15 cellular contexts compared by ENCODE assay signal in genomic region chr14:105910426-105910825, GRCh38.
A peak's percentile ranks its signal among the peaks of the same experiment; 100 is the strongest.
DNase-seq lines count a peak whose midpoint lies in the region; ATAC-seq and TF ChIP-seq lines count a peak whose summit lies in the region.
"Had no signal": no experiment of that assay in that cellular context is flagged by ENCODE, and none has a peak within 500 bp of the region (broad histone marks: within the 10 kb centered on the region; RNA-seq: fewer than 3 reads in every experiment).

No MANE protein-coding gene starts in this region.

- 61 to 88% (median 69%) methylated on average over 5 to 6 of the region's 6 CpGs for WGBS in psoas muscle, 3 donors

- no peaks in the 10 kb centered on the region for H3K36me3 ChIP-seq in psoas muscle (ENCODE audit: insufficient read depth in 1 of 2, low read depth in 1 of 2)
- H3K36me3 ChIP-seq: BLaER1 treated with 17β-estradiol and CSF1 and Interleukin-3, amounts not matched to agents 10 nM and 100 nM had no signal

- no peak overlapping the region for H3K4me3 ChIP-seq in psoas muscle
- H3K4me3 ChIP-seq: BLaER1 treated with 17β-estradiol and CSF1 and Interleukin-3, amounts not matched to agents 10 nM and 100 nM had no signal

- H3K27ac Mint-ChIP-seq in IgD-negative memory B cell (no peak overlapping the region), immature natural killer cell (peak overlapping the region in 1 of 6 donors; percentile 9)
- H3K27ac Mint-ChIP-seq: CD4-positive, CD25-positive, alpha-beta regulatory T cell; H9 had no signal

- H3K27ac ChIP-seq in psoas muscle, result no peak overlapping the region
- H3K27ac ChIP-seq: BLaER1 treated with 17β-estradiol and CSF1 and Interleukin-3, amounts not matched to agents 10 nM and 100 nM had no signal

- H3K4me3 Mint-ChIP-seq in IgD-negative memory B cell (peak overlapping the region in 3 of 4 donors; percentile 70 to 92 (median 75)), immature natural killer cell (peak overlapping the region in 3 of 5 donors; percentile 39 to 77 (median 40))
- H3K4me3 Mint-ChIP-seq: CD4-positive, CD25-positive, alpha-beta regulatory T cell had no signal

- no peaks in the 10 kb centered on the region for H3K36me3 Mint-ChIP-seq in IgD-negative memory B cell
- no peaks in the 10 kb centered on the region for H3K36me3 Mint-ChIP-seq in immature natural killer cell
- H3K36me3 Mint-ChIP-seq: CD4-positive, CD25-positive, alpha-beta regulatory T cell had no signal

- ATAC-seq in Right ventricle myocardium superior (ENCODE audit: poor library complexity), result no peak
- ATAC-seq in psoas muscle, result no peak
- no peak for ATAC-seq in HG03196 (IDR thresholded peaks at IDR 0.05; ENCODE audit: unreplicated experiment)
- ATAC-seq in GM21390 (IDR thresholded peaks at IDR 0.05; ENCODE audit: unreplicated experiment), result no peak

- no peaks in the 10 kb centered on the region for H3K27me3 Mint-ChIP-seq in IgD-negative memory B cell
- peaks cover 1 to 7% (median 3%) of the 10 kb centered on the region in 3 donors for H3K27me3 Mint-ChIP-seq in immature natural killer cell (ENCODE audit: low read depth in 3 of 3)
- H3K27me3 Mint-ChIP-seq: CD4-positive, CD25-positive, alpha-beta regulatory T cell had no signal

- DNase-seq in Right ventricle myocardium superior (peak; percentile 19), cardiac septum (ENCODE audit: low spot score) (no peak), immature natural killer cell (no peak), psoas muscle (peak; percentile 5 to 26), SHP77 treated with DMSO at 0.1 percent for 48 hours (lab: John Stamatoyannopoulos, UW) (no peak)
- DNase-seq: 8988T; AML-193; CD4-positive, CD25-positive, alpha-beta regulatory T cell; DMS53; GOT3; H9 had no signal

- no peaks in the 10 kb centered on the region for H3K9me3 Mint-ChIP-seq in IgD-negative memory B cell
- H3K9me3 Mint-ChIP-seq in immature natural killer cell, result peaks cover 0 to 4% (median 0%) of the 10 kb centered on the region in 6 donors

- TF ChIP-seq CTCF in psoas muscle (IDR thresholded peaks at IDR 0.05), result no peak

- peaks cover 0 to 1% (median 0%) of the 10 kb centered on the region in 3 donors for H3K4me1 Mint-ChIP-seq in IgD-negative memory B cell
- H3K4me1 Mint-ChIP-seq in immature natural killer cell, result peaks cover 0 to 2% of the 10 kb centered on the region in 2 donors
- H3K4me1 Mint-ChIP-seq: H9 had no signal

- no peaks in the 10 kb centered on the region for H3K9me3 ChIP-seq in psoas muscle
- H3K9me3 ChIP-seq: BLaER1 treated with 17β-estradiol and CSF1 and Interleukin-3, amounts not matched to agents 10 nM and 100 nM had no signal

- intact Hi-C loops in Right ventricle myocardium superior (cut with DNase I) (no loop called here), cardiac septum (cut with DNase I) (no loop called here), psoas muscle (cut with DNase I) (no loop called here)

- H3K27me3 ChIP-seq in psoas muscle (ENCODE audit: insufficient read depth in 3 of 3, low read length in 2 of 3), result peaks cover 0 to 1% (median 0%) of the 10 kb centered on the region in 3 donors
- H3K27me3 ChIP-seq: BLaER1 treated with 17β-estradiol and CSF1 and Interleukin-3, amounts not matched to agents 10 nM and 100 nM had no signal

- no peaks in the 10 kb centered on the region for H3K4me1 ChIP-seq in psoas muscle
- H3K4me1 ChIP-seq: BLaER1 treated with 17β-estradiol and CSF1 and Interleukin-3, amounts not matched to agents 10 nM and 100 nM had no signal

Comparison
In these comparisons a context has a peak if more than half of its experiments do, and no peak if none do; other contexts are left out.
1. DNase-seq: peak in Right ventricle myocardium superior (single experiment) and psoas muscle (2 of 2); none in cardiac septum (single experiment), immature natural killer cell (0 of 3) and SHP77 treated with DMSO at 0.1 percent for 48 hours (single experiment).